Comparison of ENCODE assay signal across 1 cellular context in the genomic region with DNA sequence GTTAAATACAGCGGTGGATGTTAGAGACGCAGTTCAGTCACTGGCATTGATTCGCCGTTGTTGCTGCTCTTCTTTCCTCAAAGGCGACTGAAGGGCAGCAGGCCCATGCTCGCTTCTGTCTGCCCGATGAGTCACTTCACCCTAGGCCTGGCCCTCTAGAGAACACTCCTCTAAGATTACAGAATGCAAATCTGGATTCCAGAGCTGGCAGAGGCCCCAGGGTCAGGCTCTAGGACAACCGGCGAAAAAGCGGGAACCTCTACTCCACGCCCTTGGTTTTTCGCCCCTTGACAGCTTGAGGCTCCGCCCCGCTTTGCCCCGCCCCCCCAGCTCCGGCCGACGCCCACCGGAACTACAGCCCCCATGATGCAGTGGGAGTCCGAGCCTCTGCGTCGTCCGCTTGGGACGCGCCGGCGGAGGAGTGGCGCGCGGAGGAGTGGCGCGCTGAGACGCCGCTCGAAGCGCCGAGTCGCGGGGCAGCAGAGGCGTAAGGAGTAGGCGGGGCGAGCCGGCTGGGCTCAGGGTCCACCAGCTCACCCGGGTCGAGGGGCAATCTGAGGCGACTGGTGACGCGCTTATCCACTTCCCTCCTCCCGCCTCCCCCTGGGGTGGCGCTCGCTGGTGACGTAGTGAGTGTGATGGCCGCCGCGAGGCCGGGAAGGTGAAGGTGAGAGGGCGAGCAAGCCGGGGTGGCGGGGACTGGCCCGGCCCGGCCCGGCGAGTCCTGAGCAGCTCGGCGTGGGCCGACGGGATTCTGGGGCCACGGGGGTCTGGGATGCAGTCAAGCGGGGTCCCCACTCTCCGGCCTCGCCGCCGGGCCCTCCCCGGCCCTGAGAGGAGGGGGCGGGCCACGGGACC.
TF ChIP-seq lines count a peak whose summit lies in the region.

A gene (plus strand): TSS at position 627 of the 858 bp plus-strand sequence. CDS start 8,725 bp downstream, outside the sequence.

TF ChIP-seq in HepG2, 621 proteins besides CTCF, POLR2A, EP300 and RAD21 (continued from another document and continues in another):
- TF ChIP-seq, protein P1, sequence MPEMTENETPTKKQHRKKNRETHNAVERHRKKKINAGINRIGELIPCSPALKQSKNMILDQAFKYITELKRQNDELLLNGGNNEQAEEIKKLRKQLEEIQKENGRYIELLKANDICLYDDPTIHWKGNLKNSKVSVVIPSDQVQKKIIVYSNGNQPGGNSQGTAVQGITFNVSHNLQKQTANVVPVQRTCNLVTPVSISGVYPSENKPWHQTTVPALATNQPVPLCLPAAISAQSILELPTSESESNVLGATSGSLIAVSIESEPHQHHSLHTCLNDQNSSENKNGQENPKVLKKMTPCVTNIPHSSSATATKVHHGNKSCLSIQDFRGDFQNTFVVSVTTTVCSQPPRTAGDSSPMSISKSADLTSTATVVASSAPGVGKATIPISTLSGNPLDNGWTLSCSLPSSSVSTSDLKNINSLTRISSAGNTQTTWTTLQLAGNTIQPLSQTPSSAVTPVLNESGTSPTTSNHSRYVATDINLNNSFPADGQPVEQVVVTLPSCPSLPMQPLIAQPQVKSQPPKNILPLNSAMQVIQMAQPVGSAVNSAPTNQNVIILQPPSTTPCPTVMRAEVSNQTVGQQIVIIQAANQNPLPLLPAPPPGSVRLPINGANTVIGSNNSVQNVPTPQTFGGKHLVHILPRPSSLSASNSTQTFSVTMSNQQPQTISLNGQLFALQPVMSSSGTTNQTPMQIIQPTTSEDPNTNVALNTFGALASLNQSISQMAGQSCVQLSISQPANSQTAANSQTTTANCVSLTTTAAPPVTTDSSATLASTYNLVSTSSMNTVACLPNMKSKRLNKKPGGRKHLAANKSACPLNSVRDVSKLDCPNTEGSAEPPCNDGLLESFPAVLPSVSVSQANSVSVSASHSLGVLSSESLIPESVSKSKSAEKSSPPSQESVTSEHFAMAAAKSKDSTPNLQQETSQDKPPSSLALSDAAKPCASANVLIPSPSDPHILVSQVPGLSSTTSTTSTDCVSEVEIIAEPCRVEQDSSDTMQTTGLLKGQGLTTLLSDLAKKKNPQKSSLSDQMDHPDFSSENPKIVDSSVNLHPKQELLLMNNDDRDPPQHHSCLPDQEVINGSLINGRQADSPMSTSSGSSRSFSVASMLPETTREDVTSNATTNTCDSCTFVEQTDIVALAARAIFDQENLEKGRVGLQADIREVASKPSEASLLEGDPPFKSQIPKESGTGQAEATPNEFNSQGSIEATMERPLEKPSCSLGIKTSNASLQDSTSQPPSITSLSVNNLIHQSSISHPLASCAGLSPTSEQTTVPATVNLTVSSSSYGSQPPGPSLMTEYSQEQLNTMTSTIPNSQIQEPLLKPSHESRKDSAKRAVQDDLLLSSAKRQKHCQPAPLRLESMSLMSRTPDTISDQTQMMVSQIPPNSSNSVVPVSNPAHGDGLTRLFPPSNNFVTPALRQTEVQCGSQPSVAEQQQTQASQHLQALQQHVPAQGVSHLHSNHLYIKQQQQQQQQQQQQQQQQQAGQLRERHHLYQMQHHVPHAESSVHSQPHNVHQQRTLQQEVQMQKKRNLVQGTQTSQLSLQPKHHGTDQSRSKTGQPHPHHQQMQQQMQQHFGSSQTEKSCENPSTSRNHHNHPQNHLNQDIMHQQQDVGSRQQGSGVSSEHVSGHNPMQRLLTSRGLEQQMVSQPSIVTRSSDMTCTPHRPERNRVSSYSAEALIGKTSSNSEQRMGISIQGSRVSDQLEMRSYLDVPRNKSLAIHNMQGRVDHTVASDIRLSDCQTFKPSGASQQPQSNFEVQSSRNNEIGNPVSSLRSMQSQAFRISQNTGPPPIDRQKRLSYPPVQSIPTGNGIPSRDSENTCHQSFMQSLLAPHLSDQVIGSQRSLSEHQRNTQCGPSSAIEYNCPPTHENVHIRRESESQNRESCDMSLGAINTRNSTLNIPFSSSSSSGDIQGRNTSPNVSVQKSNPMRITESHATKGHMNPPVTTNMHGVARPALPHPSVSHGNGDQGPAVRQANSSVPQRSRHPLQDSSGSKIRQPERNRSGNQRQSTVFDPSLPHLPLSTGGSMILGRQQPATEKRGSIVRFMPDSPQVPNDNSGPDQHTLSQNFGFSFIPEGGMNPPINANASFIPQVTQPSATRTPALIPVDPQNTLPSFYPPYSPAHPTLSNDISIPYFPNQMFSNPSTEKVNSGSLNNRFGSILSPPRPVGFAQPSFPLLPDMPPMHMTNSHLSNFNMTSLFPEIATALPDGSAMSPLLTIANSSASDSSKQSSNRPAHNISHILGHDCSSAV (CRISPR knock-in tag; IDR thresholded peaks at IDR 0.05; ENCODE audit: borderline replicate concordance): no peak
- TF ChIP-seq, protein P2, sequence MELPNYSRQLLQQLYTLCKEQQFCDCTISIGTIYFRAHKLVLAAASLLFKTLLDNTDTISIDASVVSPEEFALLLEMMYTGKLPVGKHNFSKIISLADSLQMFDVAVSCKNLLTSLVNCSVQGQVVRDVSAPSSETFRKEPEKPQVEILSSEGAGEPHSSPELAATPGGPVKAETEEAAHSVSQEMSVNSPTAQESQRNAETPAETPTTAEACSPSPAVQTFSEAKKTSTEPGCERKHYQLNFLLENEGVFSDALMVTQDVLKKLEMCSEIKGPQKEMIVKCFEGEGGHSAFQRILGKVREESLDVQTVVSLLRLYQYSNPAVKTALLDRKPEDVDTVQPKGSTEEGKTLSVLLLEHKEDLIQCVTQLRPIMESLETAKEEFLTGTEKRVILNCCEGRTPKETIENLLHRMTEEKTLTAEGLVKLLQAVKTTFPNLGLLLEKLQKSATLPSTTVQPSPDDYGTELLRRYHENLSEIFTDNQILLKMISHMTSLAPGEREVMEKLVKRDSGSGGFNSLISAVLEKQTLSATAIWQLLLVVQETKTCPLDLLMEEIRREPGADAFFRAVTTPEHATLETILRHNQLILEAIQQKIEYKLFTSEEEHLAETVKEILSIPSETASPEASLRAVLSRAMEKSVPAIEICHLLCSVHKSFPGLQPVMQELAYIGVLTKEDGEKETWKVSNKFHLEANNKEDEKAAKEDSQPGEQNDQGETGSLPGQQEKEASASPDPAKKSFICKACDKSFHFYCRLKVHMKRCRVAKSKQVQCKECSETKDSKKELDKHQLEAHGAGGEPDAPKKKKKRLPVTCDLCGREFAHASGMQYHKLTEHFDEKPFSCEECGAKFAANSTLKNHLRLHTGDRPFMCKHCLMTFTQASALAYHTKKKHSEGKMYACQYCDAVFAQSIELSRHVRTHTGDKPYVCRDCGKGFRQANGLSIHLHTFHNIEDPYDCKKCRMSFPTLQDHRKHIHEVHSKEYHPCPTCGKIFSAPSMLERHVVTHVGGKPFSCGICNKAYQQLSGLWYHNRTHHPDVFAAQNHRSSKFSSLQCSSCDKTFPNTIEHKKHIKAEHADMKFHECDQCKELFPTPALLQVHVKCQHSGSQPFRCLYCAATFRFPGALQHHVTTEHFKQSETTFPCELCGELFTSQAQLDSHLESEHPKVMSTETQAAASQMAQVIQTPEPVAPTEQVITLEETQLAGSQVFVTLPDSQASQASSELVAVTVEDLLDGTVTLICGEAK (IDR thresholded peaks at IDR 0.05): no peak
- TF ChIP-seq, protein P2 (CRISPR knock-in tag; IDR thresholded peaks at IDR 0.05): peak; percentile 73
- TF ChIP-seq KDM6A (CRISPR knock-in tag; IDR thresholded peaks at IDR 0.05; ENCODE audit: low read depth): no peak
- TF ChIP-seq, protein P3, sequence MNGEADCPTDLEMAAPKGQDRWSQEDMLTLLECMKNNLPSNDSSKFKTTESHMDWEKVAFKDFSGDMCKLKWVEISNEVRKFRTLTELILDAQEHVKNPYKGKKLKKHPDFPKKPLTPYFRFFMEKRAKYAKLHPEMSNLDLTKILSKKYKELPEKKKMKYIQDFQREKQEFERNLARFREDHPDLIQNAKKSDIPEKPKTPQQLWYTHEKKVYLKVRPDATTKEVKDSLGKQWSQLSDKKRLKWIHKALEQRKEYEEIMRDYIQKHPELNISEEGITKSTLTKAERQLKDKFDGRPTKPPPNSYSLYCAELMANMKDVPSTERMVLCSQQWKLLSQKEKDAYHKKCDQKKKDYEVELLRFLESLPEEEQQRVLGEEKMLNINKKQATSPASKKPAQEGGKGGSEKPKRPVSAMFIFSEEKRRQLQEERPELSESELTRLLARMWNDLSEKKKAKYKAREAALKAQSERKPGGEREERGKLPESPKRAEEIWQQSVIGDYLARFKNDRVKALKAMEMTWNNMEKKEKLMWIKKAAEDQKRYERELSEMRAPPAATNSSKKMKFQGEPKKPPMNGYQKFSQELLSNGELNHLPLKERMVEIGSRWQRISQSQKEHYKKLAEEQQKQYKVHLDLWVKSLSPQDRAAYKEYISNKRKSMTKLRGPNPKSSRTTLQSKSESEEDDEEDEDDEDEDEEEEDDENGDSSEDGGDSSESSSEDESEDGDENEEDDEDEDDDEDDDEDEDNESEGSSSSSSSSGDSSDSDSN (CRISPR knock-in tag; IDR thresholded peaks at IDR 0.05): no peak
- TF ChIP-seq SMAD1 (CRISPR knock-in tag; IDR thresholded peaks at IDR 0.05; ENCODE audit: borderline replicate concordance, low read depth): no peak
- TF ChIP-seq, protein P4, sequence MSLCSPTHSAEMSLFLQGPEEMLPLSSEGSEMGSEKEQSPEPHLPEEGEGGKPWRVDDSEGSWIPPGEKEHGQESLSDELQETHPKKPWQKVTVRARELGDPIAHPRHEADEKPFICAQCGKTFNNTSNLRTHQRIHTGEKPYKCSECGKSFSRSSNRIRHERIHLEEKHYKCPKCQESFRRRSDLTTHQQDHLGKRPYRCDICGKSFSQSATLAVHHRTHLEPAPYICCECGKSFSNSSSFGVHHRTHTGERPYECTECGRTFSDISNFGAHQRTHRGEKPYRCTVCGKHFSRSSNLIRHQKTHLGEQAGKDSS (CRISPR knock-in tag; IDR thresholded peaks at IDR 0.05; ENCODE audit: borderline replicate concordance, low read depth): peak; percentile 77; the same call in 1 of the 2 replicates
- TF ChIP-seq, protein P5, sequence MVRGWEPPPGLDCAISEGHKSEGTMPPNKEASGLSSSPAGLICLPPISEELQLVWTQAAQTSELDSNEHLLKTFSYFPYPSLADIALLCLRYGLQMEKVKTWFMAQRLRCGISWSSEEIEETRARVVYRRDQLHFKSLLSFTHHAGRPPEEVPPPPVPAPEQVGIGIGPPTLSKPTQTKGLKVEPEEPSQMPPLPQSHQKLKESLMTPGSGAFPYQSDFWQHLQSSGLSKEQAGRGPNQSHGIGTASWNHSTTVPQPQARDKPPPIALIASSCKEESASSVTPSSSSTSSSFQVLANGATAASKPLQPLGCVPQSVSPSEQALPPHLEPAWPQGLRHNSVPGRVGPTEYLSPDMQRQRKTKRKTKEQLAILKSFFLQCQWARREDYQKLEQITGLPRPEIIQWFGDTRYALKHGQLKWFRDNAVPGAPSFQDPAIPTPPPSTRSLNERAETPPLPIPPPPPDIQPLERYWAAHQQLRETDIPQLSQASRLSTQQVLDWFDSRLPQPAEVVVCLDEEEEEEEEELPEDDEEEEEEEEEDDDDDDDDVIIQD (CRISPR knock-in tag; IDR thresholded peaks at IDR 0.05; ENCODE audit: low read depth): peak; percentile 34; the same call in 1 of the 2 replicates
- peak; percentile 38; the same call in 1 of the 2 replicates for TF ChIP-seq MIXL1 (CRISPR knock-in tag; IDR thresholded peaks at IDR 0.05)
- TF ChIP-seq ZNF367 (CRISPR knock-in tag; IDR thresholded peaks at IDR 0.05; ENCODE audit: borderline replicate concordance): no peak
- no peak for TF ChIP-seq ZNF121 (CRISPR knock-in tag; IDR thresholded peaks at IDR 0.05)
- TF ChIP-seq ZSCAN21 (CRISPR knock-in tag; IDR thresholded peaks at IDR 0.05; ENCODE audit: borderline replicate concordance): peak; percentile 78; the same call in 1 of the 2 replicates
- TF ChIP-seq, protein P6, sequence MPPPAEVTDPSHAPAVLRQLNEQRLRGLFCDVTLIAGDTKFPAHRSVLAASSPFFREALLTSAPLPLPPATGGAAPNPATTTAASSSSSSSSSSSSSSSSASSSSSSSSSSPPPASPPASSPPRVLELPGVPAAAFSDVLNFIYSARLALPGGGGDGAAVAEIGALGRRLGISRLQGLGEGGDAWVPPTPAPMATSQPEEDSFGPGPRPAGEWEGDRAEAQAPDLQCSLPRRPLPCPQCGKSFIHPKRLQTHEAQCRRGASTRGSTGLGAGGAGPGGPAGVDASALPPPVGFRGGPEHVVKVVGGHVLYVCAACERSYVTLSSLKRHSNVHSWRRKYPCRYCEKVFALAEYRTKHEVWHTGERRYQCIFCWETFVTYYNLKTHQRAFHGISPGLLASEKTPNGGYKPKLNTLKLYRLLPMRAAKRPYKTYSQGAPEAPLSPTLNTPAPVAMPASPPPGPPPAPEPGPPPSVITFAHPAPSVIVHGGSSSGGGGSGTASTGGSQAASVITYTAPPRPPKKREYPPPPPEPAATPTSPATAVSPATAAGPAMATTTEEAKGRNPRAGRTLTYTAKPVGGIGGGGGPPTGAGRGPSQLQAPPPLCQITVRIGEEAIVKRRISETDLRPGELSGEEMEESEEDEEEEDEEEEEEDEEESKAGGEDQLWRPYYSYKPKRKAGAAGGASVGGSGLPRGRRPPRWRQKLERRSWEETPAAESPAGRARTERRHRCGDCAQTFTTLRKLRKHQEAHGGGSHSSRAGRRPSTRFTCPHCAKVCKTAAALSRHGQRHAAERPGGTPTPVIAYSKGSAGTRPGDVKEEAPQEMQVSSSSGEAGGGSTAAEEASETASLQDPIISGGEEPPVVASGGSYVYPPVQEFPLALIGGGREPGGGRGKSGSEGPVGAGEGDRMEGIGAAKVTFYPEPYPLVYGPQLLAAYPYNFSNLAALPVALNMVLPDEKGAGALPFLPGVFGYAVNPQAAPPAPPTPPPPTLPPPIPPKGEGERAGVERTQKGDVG (CRISPR knock-in tag; IDR thresholded peaks at IDR 0.05; ENCODE audit: borderline replicate concordance): no peak
- peak; percentile 73 for TF ChIP-seq CCDC6 (CRISPR knock-in tag; IDR thresholded peaks at IDR 0.05)
- no peak for TF ChIP-seq HES4 (CRISPR knock-in tag; IDR thresholded peaks at IDR 0.05; ENCODE audit: borderline replicate concordance)
- TF ChIP-seq, protein P7, sequence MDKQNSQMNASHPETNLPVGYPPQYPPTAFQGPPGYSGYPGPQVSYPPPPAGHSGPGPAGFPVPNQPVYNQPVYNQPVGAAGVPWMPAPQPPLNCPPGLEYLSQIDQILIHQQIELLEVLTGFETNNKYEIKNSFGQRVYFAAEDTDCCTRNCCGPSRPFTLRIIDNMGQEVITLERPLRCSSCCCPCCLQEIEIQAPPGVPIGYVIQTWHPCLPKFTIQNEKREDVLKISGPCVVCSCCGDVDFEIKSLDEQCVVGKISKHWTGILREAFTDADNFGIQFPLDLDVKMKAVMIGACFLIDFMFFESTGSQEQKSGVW (CRISPR knock-in tag; IDR thresholded peaks at IDR 0.05; ENCODE audit: borderline replicate concordance): no peak
